Comparison of ENCODE assay signal across 17 cellular contexts in the genomic region with DNA sequence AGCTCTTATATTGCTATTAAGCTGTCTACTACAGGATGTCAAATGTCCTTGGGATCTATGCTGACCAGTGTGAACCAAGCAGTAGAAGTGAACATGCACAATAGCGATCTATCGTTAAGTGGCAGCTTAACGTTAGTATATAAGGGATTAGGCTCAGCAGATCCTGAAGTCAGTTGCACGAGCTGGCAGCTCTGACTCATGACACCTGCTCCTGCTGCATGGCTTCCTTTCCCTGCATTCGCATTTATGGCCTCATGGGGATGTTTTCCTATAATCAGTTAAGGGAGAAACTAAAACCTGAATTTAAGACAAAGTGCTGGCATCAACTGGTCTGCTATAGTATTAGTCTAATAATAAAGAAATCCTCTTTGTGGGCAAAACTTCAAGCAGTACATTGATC. TPM values are rescaled to one million over a fixed set of nuclear protein-coding genes. Genes with fewer than 3 reads are reported as not detected.
DNase-seq lines count a peak whose midpoint lies in the region; ATAC-seq, FAIRE-seq and TF ChIP-seq lines count a peak whose summit lies in the region.
"Had no signal": no experiment of that assay in that cellular context is flagged by ENCODE, and none has a peak within 500 bp of the region (broad histone marks: within the 10 kb centered on the region; RNA-seq: fewer than 3 reads in every experiment).

No MANE protein-coding gene starts in this region.

- intact Hi-C loops in heart right ventricle (cut with DNase I) = loop anchor here in 2 of 10 donors (10.0 kb wide), 2 partner anchors 113 to 267 kb away; partner anchors contain the start of genes GAR1 (in 1 of the 2) and SEC24B (in 1 of the 2)

- H3K79me2 ChIP-seq in hepatocyte = no peaks in the 10 kb centered on the region

- H3K4me3 ChIP-seq in WERI-Rb-1 (ENCODE audit: low read depth, low read length) (no peak overlapping the region), heart right ventricle (no peak overlapping the region), hepatocyte (no peak overlapping the region)

- no peak for DNase-seq in D721Med (ENCODE audit: insufficient read length, low spot score)
- DNase-seq in HT1080 (ENCODE audit: low read depth) = peak; percentile 31
- peak; percentile 76 for DNase-seq in WERI-Rb-1
- peak; percentile 47 for DNase-seq in myocyte (ENCODE audit: low read depth)
- no peak for DNase-seq in stimulated activated naive CD4-positive, alpha-beta T cell (lab: John Stamatoyannopoulos, UW)
- DNase-seq in NCI-H2171 (lab: John Stamatoyannopoulos, UW) = no peak
- no peak for DNase-seq in heart right ventricle
- no peak for DNase-seq in hepatocyte (ENCODE audit: low spot score)
- DNase-seq: DMS 273 treated with DMSO at 0.1 percent for 48 hours, EL, H9, NCI-H1436, NCI-H2029 treated with DMSO at 0.1 percent for 48 hours, NCI-H226, NCI-H69, SHP77 treated with DMSO at 0.1 percent for 48 hours had no signal

- H3K9me3 ChIP-seq in WERI-Rb-1 (ENCODE audit: severe bottlenecking) (no peaks in the 10 kb centered on the region), heart right ventricle (peaks cover 0 to 11% (median 0%) of the 10 kb centered on the region in 11 donors), hepatocyte (ENCODE audit: low read depth) (no peaks in the 10 kb centered on the region)

- H3K9me2 ChIP-seq in hepatocyte (replicated peaks; ENCODE audit: insufficient read depth) = no peaks in the 10 kb centered on the region

- no peaks in the 10 kb centered on the region for H4K20me1 ChIP-seq in hepatocyte (ENCODE audit: insufficient read depth, poor library complexity, severe bottlenecking)

- no peak overlapping the region for H3K27ac ChIP-seq in WERI-Rb-1
- no peak overlapping the region for H3K27ac ChIP-seq in heart right ventricle
- H3K27ac ChIP-seq in hepatocyte = no peak overlapping the region

- ATAC-seq in heart right ventricle = no peak
- ATAC-seq: Panc1 had no signal

- TF ChIP-seq CTCF in D721Med (IDR thresholded peaks at IDR 0.05; ENCODE audit: insufficient read depth, missing control alignments) (no peak), WERI-Rb-1 (IDR thresholded peaks at IDR 0.05; ENCODE audit: low read depth, low read length) (no peak), heart right ventricle (IDR thresholded peaks at IDR 0.05) (no peak), hepatocyte (IDR thresholded peaks at IDR 0.05; ENCODE audit: poor library complexity) (no peak)

- H3K36me3 ChIP-seq in WERI-Rb-1 (peaks cover under 1% of the 10 kb centered on the region; the same call in 1 of the 2 replicates), heart right ventricle (peaks cover 0 to 43% (median 0%) of the 10 kb centered on the region in 9 donors), hepatocyte (replicated peaks; ENCODE audit: insufficient read depth, low read depth) (no peaks in the 10 kb centered on the region)

- FAIRE-seq in D721Med (lab: Jason Lieb, UNC) = peak; percentile 29

- H3K27me3 ChIP-seq in WERI-Rb-1 (ENCODE audit: insufficient read depth, low read depth, severe bottlenecking) (no peaks in the 10 kb centered on the region), heart right ventricle (no peaks in the 10 kb centered on the region), hepatocyte (no peaks in the 10 kb centered on the region)

- H3K4me1 ChIP-seq in heart right ventricle = peaks cover 0 to 20% (median 0%) of the 10 kb centered on the region in 9 donors
- no peaks in the 10 kb centered on the region for H3K4me1 ChIP-seq in hepatocyte (ENCODE audit: insufficient read depth)

- no peak overlapping the region for H3K4me2 ChIP-seq in hepatocyte

- 91% methylated on average over 5 of the region's 5 CpGs for WGBS in heart right ventricle, 2 donors
- 84% methylated on average over 5 of the region's 5 CpGs for WGBS in hepatocyte (ENCODE audit: low lambda C conversion rate, missing lambda C conversion rate)

- no peak overlapping the region for H2AFZ ChIP-seq in hepatocyte

RNA-seq across cellular contexts. Expression of gene MCUB, which starts 12.7 kb away (rescaled TPM):
- 50.1 and 92.6 TPM in 2 replicates for total RNA-seq in HT1080 (2014; rRNA removed; shearing (Covaris generic))
- polyA plus RNA-seq in HT1080 (2015; cell fraction: cytosol; rRNA removed) = 45.3 and 46.7 TPM in 2 replicates
- polyA plus RNA-seq in HT1080 (2015; cell fraction: nucleus; rRNA removed) = 24.5 and 39.7 TPM in 2 replicates
- total RNA-seq in myocyte = 47.3 and 77.1 TPM in 2 replicates
- 23.3 TPM for polyA plus RNA-seq in myocyte (2012)
- total RNA-seq in heart right ventricle = 10 to 100 TPM in 1 of 10 donors, 1 to 10 TPM in 9; 1.7 to 12.6 (median 3.3) TPM
- 1 to 10 TPM; 3.6 to 7.4 TPM for polyA plus RNA-seq in heart right ventricle
- total RNA-seq in hepatocyte = 6.2 and 6.9 TPM in 2 replicates
- polyA plus RNA-seq in hepatocyte = 9.2 and 9.9 TPM in 2 replicates

Comparison
In these comparisons a context has a peak if more than half of its experiments do, and no peak if none do; other contexts are left out.
1. DNase-seq: peak in HT1080 (single experiment), WERI-Rb-1 (single experiment) and myocyte (single experiment); none in D721Med (single experiment), stimulated activated naive CD4-positive, alpha-beta T cell (0 of 6), NCI-H2171 (single experiment), heart right ventricle (0 of 2) and hepatocyte (single experiment).